1 cellular context compared by ENCODE assay signal in genomic region chr13:43953370-43953769, GRCh38.
TF ChIP-seq lines count a peak whose summit lies in the region.

No MANE protein-coding gene starts in this region.

TF ChIP-seq in GM23338, 12 proteins besides CTCF, POLR2A, EP300 and RAD21 (continued from another document):
- TF ChIP-seq, protein P1, sequence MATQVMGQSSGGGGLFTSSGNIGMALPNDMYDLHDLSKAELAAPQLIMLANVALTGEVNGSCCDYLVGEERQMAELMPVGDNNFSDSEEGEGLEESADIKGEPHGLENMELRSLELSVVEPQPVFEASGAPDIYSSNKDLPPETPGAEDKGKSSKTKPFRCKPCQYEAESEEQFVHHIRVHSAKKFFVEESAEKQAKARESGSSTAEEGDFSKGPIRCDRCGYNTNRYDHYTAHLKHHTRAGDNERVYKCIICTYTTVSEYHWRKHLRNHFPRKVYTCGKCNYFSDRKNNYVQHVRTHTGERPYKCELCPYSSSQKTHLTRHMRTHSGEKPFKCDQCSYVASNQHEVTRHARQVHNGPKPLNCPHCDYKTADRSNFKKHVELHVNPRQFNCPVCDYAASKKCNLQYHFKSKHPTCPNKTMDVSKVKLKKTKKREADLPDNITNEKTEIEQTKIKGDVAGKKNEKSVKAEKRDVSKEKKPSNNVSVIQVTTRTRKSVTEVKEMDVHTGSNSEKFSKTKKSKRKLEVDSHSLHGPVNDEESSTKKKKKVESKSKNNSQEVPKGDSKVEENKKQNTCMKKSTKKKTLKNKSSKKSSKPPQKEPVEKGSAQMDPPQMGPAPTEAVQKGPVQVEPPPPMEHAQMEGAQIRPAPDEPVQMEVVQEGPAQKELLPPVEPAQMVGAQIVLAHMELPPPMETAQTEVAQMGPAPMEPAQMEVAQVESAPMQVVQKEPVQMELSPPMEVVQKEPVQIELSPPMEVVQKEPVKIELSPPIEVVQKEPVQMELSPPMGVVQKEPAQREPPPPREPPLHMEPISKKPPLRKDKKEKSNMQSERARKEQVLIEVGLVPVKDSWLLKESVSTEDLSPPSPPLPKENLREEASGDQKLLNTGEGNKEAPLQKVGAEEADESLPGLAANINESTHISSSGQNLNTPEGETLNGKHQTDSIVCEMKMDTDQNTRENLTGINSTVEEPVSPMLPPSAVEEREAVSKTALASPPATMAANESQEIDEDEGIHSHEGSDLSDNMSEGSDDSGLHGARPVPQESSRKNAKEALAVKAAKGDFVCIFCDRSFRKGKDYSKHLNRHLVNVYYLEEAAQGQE (IDR thresholded peaks at IDR 0.05; ENCODE audit: unreplicated experiment) = no peak
- TF ChIP-seq ETS1 (IDR thresholded peaks at IDR 0.05) (no peak), CREB1 (CRISPR knock-in tag; IDR thresholded peaks at IDR 0.05; ENCODE audit: low read depth) (no peak), ZNF331 (CRISPR knock-in tag; IDR thresholded peaks at IDR 0.05; ENCODE audit: low read depth) (no peak)
